Comparison of ENCODE assay signal across 8 cellular contexts in genomic region chr15:70376929-70377691, GRCh38.
A peak's percentile ranks its signal among the peaks of the same experiment; 100 is the strongest.
DNase-seq lines count a peak whose midpoint lies in the region; ATAC-seq, FAIRE-seq and TF ChIP-seq lines count a peak whose summit lies in the region.

No MANE protein-coding gene starts in this region.

- peaks cover 0 to 2% of the 10 kb centered on the region in 2 donors for H3K36me3 Mint-ChIP-seq in stimulated activated naive B cell treated with anti-CD40 and anti-IgM and Interleukin-4, amounts not matched to agents 10 μg/mL and 1 μg/mL and 100 μg/mL, for 72 hours

- H2AK5ac ChIP-seq in neuronal stem cell (ENCODE audit: low read depth, low read length), result peak overlapping the region; percentile 10

- WGBS in neuronal stem cell (ENCODE audit: extremely low coverage in 2 of 2, insufficient read length in 2 of 2, insufficient replicate concordance in 1 of 2), 2 donors, result no CpG with 5 or more reads among the region's 21 CpGs
- 7 to 9% methylated on average over 17 to 20 of the region's 21 CpGs for WGBS in esophagus squamous epithelium, 2 donors

- TF ChIP-seq POLR2A in esophagus squamous epithelium (IDR thresholded peaks at IDR 0.05), result no peak

- peaks cover 5 to 16% of the 10 kb centered on the region in 2 donors for H3K4me1 Mint-ChIP-seq in stimulated activated naive B cell treated with anti-CD40 and anti-IgM and Interleukin-4, amounts not matched to agents 10 μg/mL and 1 μg/mL and 100 μg/mL, for 72 hours

- H3K9me3 Mint-ChIP-seq in stimulated activated naive B cell treated with anti-CD40 and anti-IgM and Interleukin-4, amounts not matched to agents 10 μg/mL and 1 μg/mL and 100 μg/mL, for 72 hours, result peaks cover 0 to 4% of the 10 kb centered on the region in 2 donors

- H3K4me3 Mint-ChIP-seq in stimulated activated naive B cell treated with anti-CD40 and anti-IgM and Interleukin-4, amounts not matched to agents 10 μg/mL and 1 μg/mL and 100 μg/mL, for 72 hours, result no peak overlapping the region

- no peak overlapping the region for H3K27ac Mint-ChIP-seq in stimulated activated naive B cell treated with anti-CD40 and anti-IgM and Interleukin-4, amounts not matched to agents 10 μg/mL and 1 μg/mL and 100 μg/mL, for 72 hours

- ATAC-seq in GM21576 (IDR thresholded peaks at IDR 0.05; ENCODE audit: unreplicated experiment), result no peak
- no peak for ATAC-seq in stimulated activated naive B cell treated with anti-CD40 and anti-IgM and Interleukin-4, amounts not matched to agents 10 μg/mL and 1 μg/mL and 100 μg/mL, for 72 hours (replicated peaks)

- intact Hi-C loops in esophagus squamous epithelium (cut with DNase I), result no loop called here

- H2AFZ ChIP-seq in OCI-LY3 (ENCODE audit: low read depth, low read length) (no peak overlapping the region), neuronal stem cell (ENCODE audit: low read length) (no peak overlapping the region)

- H3K14ac ChIP-seq in neuronal stem cell (ENCODE audit: low read length), result peak overlapping the region; percentile 41

- H3K27ac ChIP-seq in OCI-LY3 (ENCODE audit: low read length) (no peak overlapping the region), neuronal stem cell (replicated peaks; ENCODE audit: low read length) (no peak overlapping the region), esophagus squamous epithelium (peak overlapping the region in 1 of 4 donors; percentile 21)

- peak overlapping the region; percentile 17 for H3K4me2 ChIP-seq in OCI-LY3 (ENCODE audit: low read length)
- H3K4me2 ChIP-seq in neuronal stem cell (ENCODE audit: insufficient read depth, low read length, poor library complexity, severe bottlenecking), result no peak overlapping the region

- peaks cover 27 to 40% of the 10 kb centered on the region in 2 donors for H3K27me3 Mint-ChIP-seq in stimulated activated naive B cell treated with anti-CD40 and anti-IgM and Interleukin-4, amounts not matched to agents 10 μg/mL and 1 μg/mL and 100 μg/mL, for 72 hours

- peak overlapping the region; percentile 69 for H3K18ac ChIP-seq in neuronal stem cell (ENCODE audit: low read length)

- TF ChIP-seq CTCF in OCI-LY3 (IDR thresholded peaks at IDR 0.05; ENCODE audit: low read depth, low read length), result no peak
- TF ChIP-seq CTCF in fibroblast of mammary gland (conservative IDR thresholded peaks at IDR 0.05; ENCODE audit: control insufficient read depth, insufficient read depth, low read depth, low read length), result no peak
- TF ChIP-seq CTCF in D721Med (IDR thresholded peaks at IDR 0.05; ENCODE audit: insufficient read depth, missing control alignments), result no peak
- TF ChIP-seq CTCF in esophagus squamous epithelium (IDR thresholded peaks at IDR 0.05), result no peak

- no peak overlapping the region for H2BK12ac ChIP-seq in neuronal stem cell (ENCODE audit: low read length)

- H4K8ac ChIP-seq in neuronal stem cell (ENCODE audit: low read depth, low read length), result no peak overlapping the region

- H3K4me1 ChIP-seq in OCI-LY3 (ENCODE audit: low read length) (peaks cover 20% of the 10 kb centered on the region), neuronal stem cell (ENCODE audit: control insufficient read depth in 2 of 2, insufficient read depth in 1 of 2, low read depth in 1 of 2, low read length in 2 of 2) (peaks cover 0 to 20% of the 10 kb centered on the region in 2 donors), esophagus squamous epithelium (peaks cover 5 to 44% (median 31%) of the 10 kb centered on the region in 3 donors)

- H3K4me3 ChIP-seq in OCI-LY3 (ENCODE audit: low read length) (no peak overlapping the region), fibroblast of mammary gland (ENCODE audit: control insufficient read depth, low read depth, low read length) (peak overlapping the region; percentile 19), neuronal stem cell (ENCODE audit: low read length in 2 of 2) (no peak overlapping the region), esophagus squamous epithelium (peak overlapping the region in 1 of 4 donors; percentile 51)

- DNase-seq in GM04503 (ENCODE audit: low read depth) (peak; percentile 64), fibroblast of mammary gland (ENCODE audit: low read depth) (peak; percentile 76), neuronal stem cell (ENCODE audit: low spot score) (no peak), D721Med (ENCODE audit: insufficient read length, low spot score) (no peak), esophagus squamous epithelium (lab: John Stamatoyannopoulos, UW) (no peak)
- no peak for DNase-seq in stimulated activated naive B cell treated with anti-CD40 and anti-IgM and Interleukin-4, amounts not matched to agents 10 μg/mL and 1 μg/mL and 100 μg/mL, for 72 hours

- H3K27me3 ChIP-seq in OCI-LY3 (ENCODE audit: low read depth, low read length) (peaks cover 13% of the 10 kb centered on the region), neuronal stem cell (ENCODE audit: control insufficient read depth in 3 of 3, insufficient read depth in 3 of 3, low read depth in 1 of 3, low read length in 3 of 3) (peaks cover 0 to 36% (median 0%) of the 10 kb centered on the region in 3 experiments), esophagus squamous epithelium (peaks cover 0 to 41% (median 0%) of the 10 kb centered on the region in 4 donors)

- no peaks in the 10 kb centered on the region for H3K79me1 ChIP-seq in neuronal stem cell (ENCODE audit: low read depth, low read length)

- no peak overlapping the region for H2BK120ac ChIP-seq in neuronal stem cell (ENCODE audit: low read depth, low read length)

- H2BK5ac ChIP-seq in neuronal stem cell (ENCODE audit: low read length), result no peak overlapping the region

- H3K36me3 ChIP-seq in OCI-LY3 (replicated peaks; ENCODE audit: low read depth, low read length) (peaks cover 3% of the 10 kb centered on the region), neuronal stem cell (replicated peaks in 1 of 2; ENCODE audit: control insufficient read depth in 2 of 2, insufficient read depth in 2 of 2, low read length in 2 of 2) (no peaks in the 10 kb centered on the region), esophagus squamous epithelium (no peaks in the 10 kb centered on the region)

- no peak overlapping the region for H3K23ac ChIP-seq in neuronal stem cell (ENCODE audit: low read depth, low read length, poor library complexity)

- FAIRE-seq in D721Med (lab: Jason Lieb, UNC), result no peak

- no peaks in the 10 kb centered on the region for H4K20me1 ChIP-seq in OCI-LY3 (ENCODE audit: insufficient read depth, low read length)

- H4K91ac ChIP-seq in neuronal stem cell (ENCODE audit: low read depth, low read length, poor library complexity), result no peak overlapping the region

- peaks cover 4% of the 10 kb centered on the region; the same call in 1 of the 2 replicates for H3K9me3 ChIP-seq in OCI-LY3 (ENCODE audit: insufficient read depth, low read length)
- no peaks in the 10 kb centered on the region for H3K9me3 ChIP-seq in neuronal stem cell (replicated peaks in 1 of 2; ENCODE audit: control insufficient read depth in 2 of 2, insufficient read depth in 1 of 2, low read depth in 1 of 2, low read length in 2 of 2)
- H3K9me3 ChIP-seq in esophagus squamous epithelium, result peaks cover 0 to 2% (median 0%) of the 10 kb centered on the region in 3 donors

- no peak overlapping the region for H3K9ac ChIP-seq in OCI-LY3 (ENCODE audit: low read length)
- H3K9ac ChIP-seq in neuronal stem cell (ENCODE audit: low read depth, low read length, poor library complexity), result no peak overlapping the region

- peak overlapping the region; percentile 85 for H2BK15ac ChIP-seq in neuronal stem cell (ENCODE audit: low read length)

- H3K4ac ChIP-seq in neuronal stem cell (ENCODE audit: low read length), result no peak overlapping the region

- H3K79me2 ChIP-seq in OCI-LY3 (ENCODE audit: low read length), result no peaks in the 10 kb centered on the region

Comparison
In these comparisons a context has a peak if more than half of its experiments do, and no peak if none do; other contexts are left out.
1. DNase-seq: peak in GM04503 (single experiment) and fibroblast of mammary gland (single experiment); none in neuronal stem cell (single experiment), D721Med (single experiment), esophagus squamous epithelium (single experiment) and stimulated activated naive B cell treated with anti-CD40 and anti-IgM and Interleukin-4, amounts not matched to agents 10 μg/mL and 1 μg/mL and 100 μg/mL, for 72 hours (single experiment).